Comparison of ENCODE assay signal across 19 cellular contexts in genomic region chr11:1887451-1888346, GRCh38. TPM values are rescaled to one million over a fixed set of nuclear protein-coding genes. Genes with fewer than 3 reads are reported as not detected.
DNase-seq lines count a peak whose midpoint lies in the region; ATAC-seq, FAIRE-seq and TF ChIP-seq lines count a peak whose summit lies in the region.
"Had no signal": no experiment of that assay in that cellular context is flagged by ENCODE, and none has a peak within 500 bp of the region (broad histone marks: within the 10 kb centered on the region; RNA-seq: fewer than 3 reads in every experiment).

No MANE protein-coding gene starts in this region.

- H3K27me3 ChIP-seq in CD8-positive, alpha-beta T cell (ENCODE audit: insufficient read depth, low read length), result no peaks in the 10 kb centered on the region
- no peaks in the 10 kb centered on the region for H3K27me3 ChIP-seq in body of pancreas
- no peaks in the 10 kb centered on the region for H3K27me3 ChIP-seq in pancreas
- H3K27me3 ChIP-seq: hepatocyte, suprapubic skin had no signal

- H3K4me3 ChIP-seq in CD8-positive, alpha-beta T cell (ENCODE audit: low read depth, low read length), result no peak overlapping the region
- no peak overlapping the region for H3K4me3 ChIP-seq in body of pancreas
- H3K4me3 ChIP-seq in pancreas, result no peak overlapping the region
- H3K4me3 ChIP-seq: hepatocyte, SJSA1, suprapubic skin had no signal

- DNase-seq in activated CD4-positive, alpha-beta T cell treated with anti-CD3 and anti-CD28 coated beads, Interleukin-2, amount 10 ng/mL, durations not matched to agents 7 days and 5 days, result no peak
- no peak for DNase-seq in activated CD4-positive, alpha-beta T cell treated with anti-CD3 and anti-CD28 coated beads for 36 hours
- peak in 2 of 7 experiments; percentile 8 to 49 for DNase-seq in CD8-positive, alpha-beta T cell
- DNase-seq in body of pancreas (peak; percentile 15 to 65 (median 40)), pancreas (peak in 3 of 6 donors; percentile 28 to 62 (median 41)), urothelium cell line (ENCODE audit: low spot score) (no peak), NCI-H526 treated with DMSO at 0.1 percent for 48 hours (lab: John Stamatoyannopoulos, UW) (no peak)
- DNase-seq: dermis blood vessel endothelial cell, GDM1, Karpas-422, NCI-H1694, NCI-H446 treated with DMSO at 0.1 percent for 48 hours had no signal

- peak overlapping the region; percentile 93 for H3K27ac Mint-ChIP-seq in activated CD4-positive, alpha-beta T cell treated with anti-CD3 and anti-CD28 coated beads, Interleukin-2, amount 10 ng/mL, durations not matched to agents 7 days and 5 days
- no peak overlapping the region for H3K27ac Mint-ChIP-seq in activated CD4-positive, alpha-beta T cell treated with anti-CD3 and anti-CD28 coated beads for 36 hours
- peak overlapping the region; percentile 82 for H3K27ac Mint-ChIP-seq in CD8-positive, alpha-beta T cell

- TF ChIP-seq POLR2A in body of pancreas (IDR thresholded peaks at IDR 0.05), result no peak

- H3K27ac ChIP-seq in CD8-positive, alpha-beta T cell (ENCODE audit: low read depth, low read length), result no peak overlapping the region
- no peak overlapping the region for H3K27ac ChIP-seq in body of pancreas
- H3K27ac ChIP-seq in pancreas, result no peak overlapping the region
- H3K27ac ChIP-seq: hepatocyte, SJSA1, suprapubic skin had no signal

- H3K9me3 ChIP-seq in CD8-positive, alpha-beta T cell (ENCODE audit: low read length), result no peaks in the 10 kb centered on the region
- H3K9me3 ChIP-seq in body of pancreas (no peaks in the 10 kb centered on the region), pancreas (no peaks in the 10 kb centered on the region)
- H3K9me3 ChIP-seq: SJSA1, suprapubic skin had no signal

- peaks cover 30% of the 10 kb centered on the region for H3K36me3 ChIP-seq in CD8-positive, alpha-beta T cell (ENCODE audit: insufficient read depth, low read length)
- no peaks in the 10 kb centered on the region for H3K36me3 ChIP-seq in body of pancreas (replicated peaks in 1 of 2; ENCODE audit: insufficient read depth in 1 of 2, low read depth in 2 of 2)
- no peaks in the 10 kb centered on the region for H3K36me3 ChIP-seq in pancreas
- H3K36me3 ChIP-seq: SJSA1 had no signal

- peaks cover 48% of the 10 kb centered on the region for H3K4me1 Mint-ChIP-seq in activated CD4-positive, alpha-beta T cell treated with anti-CD3 and anti-CD28 coated beads, Interleukin-2, amount 10 ng/mL, durations not matched to agents 7 days and 5 days
- peaks cover 12% of the 10 kb centered on the region for H3K4me1 Mint-ChIP-seq in activated CD4-positive, alpha-beta T cell treated with anti-CD3 and anti-CD28 coated beads for 36 hours
- H3K4me1 Mint-ChIP-seq in CD8-positive, alpha-beta T cell (ENCODE audit: low read depth), result peaks cover 43% of the 10 kb centered on the region

- H3K4me3 Mint-ChIP-seq in activated CD4-positive, alpha-beta T cell treated with anti-CD3 and anti-CD28 coated beads, Interleukin-2, amount 10 ng/mL, durations not matched to agents 7 days and 5 days, result peak overlapping the region; percentile 76
- H3K4me3 Mint-ChIP-seq in activated CD4-positive, alpha-beta T cell treated with anti-CD3 and anti-CD28 coated beads for 36 hours, result no peak overlapping the region
- H3K4me3 Mint-ChIP-seq in CD8-positive, alpha-beta T cell, result no peak overlapping the region

- FAIRE-seq in pancreas (lab: Jason Lieb, UNC) (no peak), urothelium cell line (lab: Jason Lieb, UNC) (no peak)

- CTCF ChIA-PET in activated CD4-positive, alpha-beta T cell treated with anti-CD3 and anti-CD28 coated beads, Interleukin-2, amount 10 ng/mL, durations not matched to agents 7 days and 5 days (lab: Charles Lee), result interaction anchor here (1.0 to 1.1 kb wide), 2 partner anchors 15 to 55 kb away, joined by 3 to 5 read pairs; no protein-coding TSS in a partner anchor
- CTCF ChIA-PET in activated CD4-positive, alpha-beta T cell treated with anti-CD3 and anti-CD28 coated beads for 36 hours (lab: Charles Lee), result interaction anchor here (0.5 to 1.9 kb wide), 4 partner anchors 11 to 313 kb away, joined by 3 to 5 read pairs (median 4); no protein-coding TSS in a partner anchor
- CTCF ChIA-PET in CD8-positive, alpha-beta T cell (lab: Charles Lee), result interaction anchor here (0.5 to 2.4 kb wide), 5 partner anchors 30 to 264 kb away, joined by 3 to 8 read pairs (median 6); no protein-coding TSS in a partner anchor

- H3K4me1 ChIP-seq in CD8-positive, alpha-beta T cell (ENCODE audit: insufficient read depth, low read length), result peaks cover 52% of the 10 kb centered on the region
- peaks cover 6% of the 10 kb centered on the region for H3K4me1 ChIP-seq in body of pancreas
- no peaks in the 10 kb centered on the region for H3K4me1 ChIP-seq in pancreas
- H3K4me1 ChIP-seq: SJSA1 had no signal

- intact Hi-C loops in activated CD4-positive, alpha-beta T cell treated with anti-CD3 and anti-CD28 coated beads for 36 hours (cut with DNase I, micrococcal nuclease), result loop anchor here in 1 of 2 experiments (5.0 kb wide), 1 partner anchor 35 kb away; the partner anchor contains the start of gene LSP1
- intact Hi-C loops in CD8-positive, alpha-beta T cell (cut with DNase I, micrococcal nuclease), result no loop called here
- intact Hi-C loops in body of pancreas (cut with DNase I) (loop anchor here (5.0 kb wide), 1 partner anchor 40 kb away; no protein-coding TSS in a partner anchor), pancreas (cut with DNase I) (no loop called here)

- no peak for ATAC-seq in activated CD4-positive, alpha-beta T cell treated with anti-CD3 and anti-CD28 coated beads for 36 hours
- ATAC-seq in CD8-positive, alpha-beta T cell, result no peak
- no peak for ATAC-seq in body of pancreas
- peak; percentile 36 to 48 (median 43) for ATAC-seq in pancreas
- no peak for ATAC-seq in HG03571 (IDR thresholded peaks at IDR 0.05; ENCODE audit: unreplicated experiment)

- no peaks in the 10 kb centered on the region for H3K9me3 Mint-ChIP-seq in activated CD4-positive, alpha-beta T cell treated with anti-CD3 and anti-CD28 coated beads, Interleukin-2, amount 10 ng/mL, durations not matched to agents 7 days and 5 days
- H3K9me3 Mint-ChIP-seq in activated CD4-positive, alpha-beta T cell treated with anti-CD3 and anti-CD28 coated beads for 36 hours (ENCODE audit: low read depth), result no peaks in the 10 kb centered on the region
- no peaks in the 10 kb centered on the region for H3K9me3 Mint-ChIP-seq in CD8-positive, alpha-beta T cell

- H3K27me3 Mint-ChIP-seq in activated CD4-positive, alpha-beta T cell treated with anti-CD3 and anti-CD28 coated beads, Interleukin-2, amount 10 ng/mL, durations not matched to agents 7 days and 5 days, result no peaks in the 10 kb centered on the region
- H3K27me3 Mint-ChIP-seq in activated CD4-positive, alpha-beta T cell treated with anti-CD3 and anti-CD28 coated beads for 36 hours, result no peaks in the 10 kb centered on the region
- H3K27me3 Mint-ChIP-seq in CD8-positive, alpha-beta T cell (ENCODE audit: low read depth), result no peaks in the 10 kb centered on the region

- 70 to 100% methylated on average over 3 to 11 of the region's 11 CpGs for WGBS in body of pancreas, 2 donors
- 64 to 79% methylated on average over 11 of the region's 11 CpGs for WGBS in pancreas, 2 donors

- POLR2A ChIA-PET in activated CD4-positive, alpha-beta T cell treated with anti-CD3 and anti-CD28 coated beads, Interleukin-2, amount 10 ng/mL, durations not matched to agents 7 days and 5 days (lab: Charles Lee), result interaction anchor here (0.7 to 1.0 kb wide), 2 partner anchors 36 to 112 kb away, joined by 3 read pairs; no protein-coding TSS in a partner anchor
- POLR2A ChIA-PET in activated CD4-positive, alpha-beta T cell treated with anti-CD3 and anti-CD28 coated beads for 36 hours (lab: Charles Lee), result no interaction called here
- POLR2A ChIA-PET in CD8-positive, alpha-beta T cell (lab: Charles Lee), result interaction anchor here (1.2 to 4.0 kb wide), 4 partner anchors 17 to 34 kb away, joined by 3 to 27 read pairs (median 4); partner anchors contain the start of gene LSP1

- no peak for TF ChIP-seq CTCF in CD8-positive, alpha-beta T cell (IDR thresholded peaks at IDR 0.05)
- TF ChIP-seq CTCF in body of pancreas (IDR thresholded peaks at IDR 0.05) (no peak), pancreas (IDR thresholded peaks at IDR 0.05) (no peak)

- H3K36me3 Mint-ChIP-seq in activated CD4-positive, alpha-beta T cell treated with anti-CD3 and anti-CD28 coated beads, Interleukin-2, amount 10 ng/mL, durations not matched to agents 7 days and 5 days (ENCODE audit: low read depth), result peaks cover 34% of the 10 kb centered on the region
- H3K36me3 Mint-ChIP-seq in activated CD4-positive, alpha-beta T cell treated with anti-CD3 and anti-CD28 coated beads for 36 hours (ENCODE audit: low read depth), result peaks cover 23% of the 10 kb centered on the region
- H3K36me3 Mint-ChIP-seq in CD8-positive, alpha-beta T cell, result peaks cover 8% of the 10 kb centered on the region

RNA-seq across cellular contexts. Expression of gene PRR33, which starts 4.0 kb away (rescaled TPM):
- total RNA-seq in activated CD4-positive, alpha-beta T cell treated with anti-CD3 and anti-CD28 coated beads, Interleukin-2, amount 10 ng/mL, durations not matched to agents 7 days and 5 days, result under 1 TPM in 1 of 2 experiments, not detected in 1; 0.05 TPM
- total RNA-seq in activated CD4-positive, alpha-beta T cell treated with anti-CD3 and anti-CD28 coated beads for 36 hours, result under 1 TPM; 0.07 to 0.09 TPM
- not detected for total RNA-seq in CD8-positive, alpha-beta T cell
- total RNA-seq in body of pancreas (not detected), pancreas (not detected)
- not detected for polyA plus RNA-seq in pancreas
- total RNA-seq: A673, aorta, dermis blood vessel endothelial cell, hepatocyte, mucosa of gallbladder, SJSA1, suprapubic skin had no signal
- polyA plus RNA-seq: aorta had no signal

RNA-seq across cellular contexts. Expression of gene TNNT3, which starts 31.8 kb away (rescaled TPM):
- total RNA-seq in activated CD4-positive, alpha-beta T cell treated with anti-CD3 and anti-CD28 coated beads, Interleukin-2, amount 10 ng/mL, durations not matched to agents 7 days and 5 days, result 1 to 10 TPM; 3.7 to 5.4 TPM
- 1 to 10 TPM; 2.1 TPM for total RNA-seq in activated CD4-positive, alpha-beta T cell treated with anti-CD3 and anti-CD28 coated beads for 36 hours
- 10 to 100 TPM; 18.6 to 19.2 TPM for total RNA-seq in CD8-positive, alpha-beta T cell
- 1 to 10 TPM in 1 of 2 donors, not detected in 1; 1.6 TPM for total RNA-seq in body of pancreas
- total RNA-seq in pancreas, result 1 to 10 TPM in 2 of 6 donors, under 1 TPM in 4; 0.24 to 2.0 (median 0.70) TPM
- 1 to 10 TPM; 3.1 to 6.6 TPM for polyA plus RNA-seq in pancreas
- total RNA-seq: A673, dermis blood vessel endothelial cell had no signal

RNA-seq across cellular contexts. Expression of gene LSP1, which starts 34.8 kb away (rescaled TPM):
- total RNA-seq in activated CD4-positive, alpha-beta T cell treated with anti-CD3 and anti-CD28 coated beads, Interleukin-2, amount 10 ng/mL, durations not matched to agents 7 days and 5 days, result 100 to 1,000 TPM; 668 to 687 TPM
- total RNA-seq in activated CD4-positive, alpha-beta T cell treated with anti-CD3 and anti-CD28 coated beads for 36 hours, result 100 to 1,000 TPM; 193 to 227 TPM
- 100 to 1,000 TPM; 190 to 191 TPM for total RNA-seq in CD8-positive, alpha-beta T cell
- 10 to 100 TPM in 1 of 2 donors, 1 to 10 TPM in 1; 9.9 to 11.5 TPM for total RNA-seq in body of pancreas
- total RNA-seq in pancreas, result 10 to 100 TPM in 3 of 6 donors, 1 to 10 TPM in 3; 2.4 to 26.8 (median 8.4) TPM
- 10 to 100 TPM in 1 of 2 donors, 1 to 10 TPM in 1; 8.6 to 20.6 TPM for polyA plus RNA-seq in pancreas
- total RNA-seq: A673, dermis blood vessel endothelial cell had no signal

RNA-seq across cellular contexts. Expression of gene TNNI2, which starts 48.9 kb away (rescaled TPM):
- total RNA-seq in activated CD4-positive, alpha-beta T cell treated with anti-CD3 and anti-CD28 coated beads, Interleukin-2, amount 10 ng/mL, durations not matched to agents 7 days and 5 days, result not detected
- total RNA-seq in activated CD4-positive, alpha-beta T cell treated with anti-CD3 and anti-CD28 coated beads for 36 hours, result not detected
- under 1 TPM in 1 of 2 experiments, not detected in 1; 0.60 TPM for total RNA-seq in CD8-positive, alpha-beta T cell
- total RNA-seq in body of pancreas (1 to 10 TPM; 3.4 to 3.6 TPM), pancreas (1 to 10 TPM in 5 of 6 donors, not detected in 1; 2.5 to 8.7 (median 6.2) TPM)
- 10 to 100 TPM; 28.9 to 57.4 TPM for polyA plus RNA-seq in pancreas
- total RNA-seq: A673, dermis blood vessel endothelial cell, SJSA1 had no signal

RNA-seq across cellular contexts. Expression of gene SYT8, which starts 52.9 kb away (rescaled TPM):
- total RNA-seq in activated CD4-positive, alpha-beta T cell treated with anti-CD3 and anti-CD28 coated beads, Interleukin-2, amount 10 ng/mL, durations not matched to agents 7 days and 5 days, result not detected
- total RNA-seq in activated CD4-positive, alpha-beta T cell treated with anti-CD3 and anti-CD28 coated beads for 36 hours, result not detected
- total RNA-seq in CD8-positive, alpha-beta T cell, result not detected
- total RNA-seq in body of pancreas (10 to 100 TPM in 1 of 2 donors, 1 to 10 TPM in 1; 6.0 to 32.6 TPM), pancreas (10 to 100 TPM in 3 of 6 donors, 1 to 10 TPM in 3; 3.6 to 34.2 (median 12.2) TPM)
- 10 to 100 TPM; 43.7 to 64.8 TPM for polyA plus RNA-seq in pancreas
- total RNA-seq: A673, dermis blood vessel endothelial cell, SJSA1 had no signal

Comparison
In these comparisons a context has a peak if more than half of its experiments do, and no peak if none do; other contexts are left out.
1. DNase-seq: peak in body of pancreas (4 of 4); none in activated CD4-positive, alpha-beta T cell treated with anti-CD3 and anti-CD28 coated beads, Interleukin-2, amount 10 ng/mL, durations not matched to agents 7 days and 5 days (single experiment), activated CD4-positive, alpha-beta T cell treated with anti-CD3 and anti-CD28 coated beads for 36 hours (single experiment), urothelium cell line (single experiment) and NCI-H526 treated with DMSO at 0.1 percent for 48 hours (single experiment).
2. ATAC-seq: peak in pancreas (4 of 4); none in activated CD4-positive, alpha-beta T cell treated with anti-CD3 and anti-CD28 coated beads for 36 hours (single experiment), CD8-positive, alpha-beta T cell (single experiment), body of pancreas (single experiment) and HG03571 (single experiment).
3. RNA of gene LSP1, which starts 34.8 kb away (total RNA-seq): 668 to 687 TPM in activated CD4-positive, alpha-beta T cell treated with anti-CD3 and anti-CD28 coated beads, Interleukin-2, amount 10 ng/mL, durations not matched to agents 7 days and 5 days, 193 to 227 TPM in activated CD4-positive, alpha-beta T cell treated with anti-CD3 and anti-CD28 coated beads for 36 hours and 190 to 191 TPM in CD8-positive, alpha-beta T cell; 9.9 to 11.5 TPM in body of pancreas and 2.4 to 26.8 TPM in pancreas; every median in the first group is over 4 times any median in the second.